20 cellular contexts compared by ENCODE assay signal in genomic region chr5:41094871-41095270, GRCh38. TPM values are rescaled to one million over a fixed set of nuclear protein-coding genes. Genes with fewer than 3 reads are reported as not detected.
DNase-seq lines count a peak whose midpoint lies in the region; ATAC-seq and TF ChIP-seq lines count a peak whose summit lies in the region.
"Had no signal": no experiment of that assay in that cellular context is flagged by ENCODE, and none has a peak within 500 bp of the region (broad histone marks: within the 10 kb centered on the region; RNA-seq: fewer than 3 reads in every experiment).

No MANE protein-coding gene starts in this region.

- dilution Hi-C loops in IMR-90 (cut with HindIII; ENCODE audit: low sequenced_read_pairs, unreplicated experiment) = no loop called here

- no peak overlapping the region for H3K27ac Mint-ChIP-seq in GM23338
- H3K27ac Mint-ChIP-seq: activated naive CD4-positive, alpha-beta T cell treated with anti-CD3 and anti-CD28 coated beads, Interleukin-2, amount 50 U/mL, for 24 hours; brain; natural killer cell treated with Interleukin-12 subunit alpha and Interleukin-12 subunit beta and Interleukin-15 and Interleukin-18, amount 100 ng/mL, for 72 hours had no signal

- peak overlapping the region; percentile 38 for H2BK5ac ChIP-seq in IMR-90 (ENCODE audit: low read depth, low read length, poor library complexity, severe bottlenecking)

- H4K20me1 ChIP-seq in GM23338 (replicated peaks; ENCODE audit: insufficient read depth) (no peaks in the 10 kb centered on the region), IMR-90 (ENCODE audit: insufficient read depth, low read length) (no peaks in the 10 kb centered on the region)
- H4K20me1 ChIP-seq: BLaER1 treated with 17β-estradiol and CSF1 and Interleukin-3, amounts not matched to agents 10 nM and 100 nM had no signal

- H3K9ac ChIP-seq in IMR-90 (ENCODE audit: low read depth, low read length) = no peak overlapping the region
- H3K9ac ChIP-seq: BLaER1 treated with 17β-estradiol and CSF1 and Interleukin-3, amounts not matched to agents 10 nM and 100 nM; KMS-11 had no signal

- H3K4me3 ChIP-seq in GM23338 (no peak overlapping the region), IMR-90 (ENCODE audit: insufficient read depth, low read depth, low read length) (no peak overlapping the region), body of pancreas (no peak overlapping the region), left lung (no peak overlapping the region)
- H3K4me3 ChIP-seq: BLaER1 treated with 17β-estradiol and CSF1 and Interleukin-3, amounts not matched to agents 10 nM and 100 nM; SJSA1; thoracic aorta had no signal

- H2BK120ac ChIP-seq in IMR-90 (ENCODE audit: low read depth, low read length) = no peak overlapping the region

- no peaks in the 10 kb centered on the region for H3K79me2 ChIP-seq in GM23338 (replicated peaks; ENCODE audit: insufficient read depth)

- peak overlapping the region; percentile 13; the same call in 1 of the 2 replicates for H2BK20ac ChIP-seq in IMR-90 (ENCODE audit: low read depth, low read length)

- H2AK5ac ChIP-seq in IMR-90 (ENCODE audit: low read depth, low read length) = peak overlapping the region; percentile 6; the same call in 1 of the 2 replicates

- H3K36me3 Mint-ChIP-seq in GM23338 (ENCODE audit: low read depth) = no peaks in the 10 kb centered on the region
- H3K36me3 Mint-ChIP-seq: activated naive CD4-positive, alpha-beta T cell treated with anti-CD3 and anti-CD28 coated beads, Interleukin-2, amount 50 U/mL, for 24 hours; brain; natural killer cell treated with Interleukin-12 subunit alpha and Interleukin-12 subunit beta and Interleukin-15 and Interleukin-18, amount 100 ng/mL, for 72 hours had no signal

- WGBS in IMR-90 (ENCODE audit: extremely low coverage in 2 of 2, insufficient read length in 1 of 2), 2 experiments = no CpG with 5 or more reads among the region's 2 CpGs
- 64 to 76% methylated on average over 2 of the region's 2 CpGs for WGBS in body of pancreas, 2 donors

- peaks cover 3% of the 10 kb centered on the region; the same call in 1 of the 2 replicates for H3K9me1 ChIP-seq in IMR-90 (ENCODE audit: insufficient read depth, low read length)

- H3K23ac ChIP-seq in IMR-90 (ENCODE audit: low read depth, low read length) = no peak overlapping the region; the same call in 1 of the 2 replicates

- H3K18ac ChIP-seq in IMR-90 (ENCODE audit: low read depth, low read length) = peak overlapping the region; percentile 82; the same call in 1 of the 2 replicates

- H2AFZ ChIP-seq in GM23338 = peak overlapping the region; percentile 11; the same call in 1 of the 2 replicates
- peak overlapping the region; percentile 39 for H2AFZ ChIP-seq in IMR-90 (replicated peaks; ENCODE audit: low read length, poor library complexity)

- H3K56ac ChIP-seq in IMR-90 (ENCODE audit: extremely low read depth, insufficient read depth, low read length) = no peak overlapping the region

- DNase-seq in GM23338 (ENCODE audit: low spot score) (peak; percentile 51), IMR-90 (no peak), body of pancreas (no peak), left lung (no peak), NCI-H146 treated with DMSO at 0.1 percent for 48 hours (lab: John Stamatoyannopoulos, UW; ENCODE audit: unreplicated experiment) (no peak)
- no peak for DNase-seq in stimulated activated CD4-positive, alpha-beta T cell treated with anti-CD3 and anti-CD28 coated beads, Interleukin-15, amount 100 ng/mL, for 24 hours
- no peak for DNase-seq in stimulated activated CD8-positive, alpha-beta memory T cell treated with anti-CD3 and anti-CD28 coated beads, Interleukin-4, amount 100 ng/mL, for 48 hours
- DNase-seq: activated CD4-positive, alpha-beta T cell treated with anti-CD3 and anti-CD28 coated beads, Interleukin-2, amount 50 U/mL, for 1 hour; DMS153; NCI-H1694 had no signal

- H3K4ac ChIP-seq in IMR-90 (ENCODE audit: low read depth, low read length) = peak overlapping the region; percentile 12; the same call in 1 of the 2 replicates

- TF ChIP-seq CTCF in GM23338 (conservative IDR thresholded peaks at IDR 0.05; ENCODE audit: low read depth in 2 of 2) (no peak), IMR-90 (conservative IDR thresholded peaks at IDR 0.05; ENCODE audit: low read depth, low read length) (no peak), body of pancreas (IDR thresholded peaks at IDR 0.05) (no peak), left lung (IDR thresholded peaks at IDR 0.05) (no peak)

- H4K5ac ChIP-seq in IMR-90 (ENCODE audit: low read depth, low read length) = peak overlapping the region; percentile 22; the same call in 1 of the 2 replicates

- no peaks in the 10 kb centered on the region for H3K4me1 Mint-ChIP-seq in GM23338
- H3K4me1 Mint-ChIP-seq: activated naive CD4-positive, alpha-beta T cell treated with anti-CD3 and anti-CD28 coated beads, Interleukin-2, amount 50 U/mL, for 24 hours; brain had no signal

- H3K36me3 ChIP-seq in GM23338 (ENCODE audit: insufficient read depth) (no peaks in the 10 kb centered on the region), IMR-90 (ENCODE audit: control insufficient read depth, insufficient read depth, low read length) (no peaks in the 10 kb centered on the region), body of pancreas (replicated peaks in 1 of 2; ENCODE audit: insufficient read depth in 1 of 2, low read depth in 2 of 2) (no peaks in the 10 kb centered on the region), left lung (no peaks in the 10 kb centered on the region)
- H3K36me3 ChIP-seq: BLaER1 treated with 17β-estradiol and CSF1 and Interleukin-3, amounts not matched to agents 10 nM and 100 nM; SJSA1; thoracic aorta had no signal

- H3K9me3 ChIP-seq in IMR-90 (ENCODE audit: control insufficient read depth, insufficient read depth, low read length) (no peaks in the 10 kb centered on the region), body of pancreas (peaks cover 0 to 7% (median 0%) of the 10 kb centered on the region in 3 donors), left lung (peaks cover 0 to 9% of the 10 kb centered on the region in 2 donors)
- H3K9me3 ChIP-seq: SJSA1, thoracic aorta had no signal

- H4K91ac ChIP-seq in IMR-90 (ENCODE audit: insufficient read depth, low read depth, low read length) = no peak overlapping the region; the same call in 1 of the 2 replicates

- H4K8ac ChIP-seq in IMR-90 (ENCODE audit: low read depth in 2 of 2, low read length in 2 of 2) = peak overlapping the region in 1 of 2 experiments; percentile 61; a peak in 1 of 4 replicates

- TF ChIP-seq POLR2A in IMR-90 (IDR thresholded peaks at IDR 0.05; ENCODE audit: low read depth, low read length) (no peak), body of pancreas (IDR thresholded peaks at IDR 0.05) (no peak)

- no peaks in the 10 kb centered on the region for H3K4me1 ChIP-seq in GM23338 (ENCODE audit: insufficient read depth)
- H3K4me1 ChIP-seq in IMR-90 (ENCODE audit: control insufficient read depth, insufficient read depth, low read length) = peaks cover 3% of the 10 kb centered on the region
- H3K4me1 ChIP-seq in body of pancreas = no peaks in the 10 kb centered on the region
- H3K4me1 ChIP-seq in left lung = no peaks in the 10 kb centered on the region
- H3K4me1 ChIP-seq: SJSA1 had no signal

- no peaks in the 10 kb centered on the region for H3K79me1 ChIP-seq in IMR-90 (ENCODE audit: low read depth in 1 of 2, low read length in 2 of 2)

- peak overlapping the region; percentile 26 for H3K14ac ChIP-seq in IMR-90 (replicated peaks; ENCODE audit: low read depth, low read length)

- peaks cover 4% of the 10 kb centered on the region; the same call in 1 of the 3 replicates for H3K9me3 Mint-ChIP-seq in GM23338

- H2AK9ac ChIP-seq in IMR-90 (replicated peaks; ENCODE audit: low read depth, low read length, poor library complexity) = no peak overlapping the region

- CTCF ChIA-PET in IMR-90 (lab: Yijun Ruan, JAX) = interaction anchor here (0.6 to 0.7 kb wide), 2 partner anchors 17 to 142 kb away, joined by 3 read pairs; no protein-coding TSS in a partner anchor

- H3K4me2 ChIP-seq in GM23338 (no peak overlapping the region), IMR-90 (ENCODE audit: low read depth, low read length) (no peak overlapping the region)
- H3K4me2 ChIP-seq: BLaER1 treated with 17β-estradiol and CSF1 and Interleukin-3, amounts not matched to agents 10 nM and 100 nM; KMS-11 had no signal

- peaks cover 2% of the 10 kb centered on the region for H3K27me3 Mint-ChIP-seq in GM23338 (ENCODE audit: insufficient read depth, low read depth, poor library complexity)
- H3K27me3 Mint-ChIP-seq: activated naive CD4-positive, alpha-beta T cell treated with anti-CD3 and anti-CD28 coated beads, Interleukin-2, amount 50 U/mL, for 24 hours; brain; natural killer cell treated with Interleukin-12 subunit alpha and Interleukin-12 subunit beta and Interleukin-15 and Interleukin-18, amount 100 ng/mL, for 72 hours had no signal

- in situ Hi-C loops in IMR-90 (cut with MboI; ENCODE audit: low sequenced_read_pairs) = no loop called here

- no peaks in the 10 kb centered on the region for H3F3A ChIP-seq in GM23338 (replicated peaks; ENCODE audit: low read depth)

- ATAC-seq in GM23338 = peak; percentile 48; the same call in 2 of the 3 replicates
- ATAC-seq in IMR-90 (ENCODE audit: low read depth) = peak; percentile 32; the same call in 1 of the 2 replicates
- peak; percentile 30 for ATAC-seq in body of pancreas
- ATAC-seq in left lung = peak; percentile 44
- no peak for ATAC-seq in HG02571 (IDR thresholded peaks at IDR 0.05; ENCODE audit: unreplicated experiment)
- ATAC-seq: natural killer cell treated with Interleukin-12 subunit alpha and Interleukin-12 subunit beta and Interleukin-15 and Interleukin-18, amount 100 ng/mL, for 72 hours had no signal

- H3K27ac ChIP-seq in GM23338 (ENCODE audit: low read depth) (no peak overlapping the region), IMR-90 (ENCODE audit: insufficient read depth, low read length) (no peak overlapping the region), body of pancreas (no peak overlapping the region), left lung (no peak overlapping the region)
- H3K27ac ChIP-seq: BLaER1 treated with 17β-estradiol and CSF1 and Interleukin-3, amounts not matched to agents 10 nM and 100 nM; KMS-11; SJSA1; thoracic aorta had no signal

- intact Hi-C loops in IMR-90 (cut with micrococcal nuclease) = no loop called here
- intact Hi-C loops in body of pancreas (cut with DNase I) = no loop called here
- intact Hi-C loops in left lung (cut with DNase I) = no loop called here

- no peak overlapping the region for H3K4me3 Mint-ChIP-seq in GM23338
- H3K4me3 Mint-ChIP-seq: activated naive CD4-positive, alpha-beta T cell treated with anti-CD3 and anti-CD28 coated beads, Interleukin-2, amount 50 U/mL, for 24 hours; brain; natural killer cell treated with Interleukin-12 subunit alpha and Interleukin-12 subunit beta and Interleukin-15 and Interleukin-18, amount 100 ng/mL, for 72 hours had no signal

- H3K27me3 ChIP-seq in GM23338 (ENCODE audit: insufficient read depth) (no peaks in the 10 kb centered on the region), IMR-90 (ENCODE audit: control insufficient read depth, insufficient read depth, low read length) (no peaks in the 10 kb centered on the region), body of pancreas (no peaks in the 10 kb centered on the region), left lung (no peaks in the 10 kb centered on the region)
- H3K27me3 ChIP-seq: BLaER1 treated with 17β-estradiol and CSF1 and Interleukin-3, amounts not matched to agents 10 nM and 100 nM; SJSA1 had no signal

- TF ChIP-seq RAD21 in IMR-90 (IDR thresholded peaks at IDR 0.05; ENCODE audit: low read length) = no peak

- no peaks in the 10 kb centered on the region; the same call in 1 of the 2 replicates for H3K9me2 ChIP-seq in GM23338 (ENCODE audit: insufficient read depth)

- POLR2A ChIA-PET in IMR-90 (lab: Charles Lee; ENCODE audit: unreplicated experiment) = no interaction called here

- H2BK15ac ChIP-seq in IMR-90 (ENCODE audit: low read depth, low read length) = 0 out of 3 replicates have a peak overlapping the region, but pooled peaks have one; percentile 4

- BruUV-seq in IMR-90 (replicated peaks; lab: Mats Ljungman, UMichigan) = no TSS peak

RNA-seq across cellular contexts. Expression of gene MROH2B, which starts 23.7 kb away (rescaled TPM):
- total RNA-seq in GM23338 (2014; rRNA removed; shearing (Covaris generic)) = not detected in 2 replicates
- polyA plus RNA-seq in GM23338 (2016; fragmentation: Nextera tagmentation; extraction: Ambion mirVana) (not detected in 2 replicates), IMR-90 (2012; rRNA removed) (not detected in 2 replicates)
- total RNA-seq in IMR-90 (2012; rRNA removed) (not detected in 2 replicates), body of pancreas (not detected), left lung (not detected)
- not detected in 2 replicates for polyA plus RNA-seq in IMR-90 (2012; cell fraction: cytosol; rRNA removed)
- not detected in 2 replicates for polyA plus RNA-seq in IMR-90 (2012; cell fraction: nucleus; rRNA removed; ENCODE audit: low replicate concordance)
- total RNA-seq: fibroblast of lung; lung microvascular endothelial cell; natural killer cell treated with Interleukin-12 subunit alpha and Interleukin-12 subunit beta and Interleukin-15 and Interleukin-18, amount 100 ng/mL, for 72 hours; SJSA1; thoracic aorta had no signal
- polyA plus RNA-seq: fibroblast of lung had no signal
